ENCODE assay signal across 22 cellular contexts in the genomic region with DNA sequence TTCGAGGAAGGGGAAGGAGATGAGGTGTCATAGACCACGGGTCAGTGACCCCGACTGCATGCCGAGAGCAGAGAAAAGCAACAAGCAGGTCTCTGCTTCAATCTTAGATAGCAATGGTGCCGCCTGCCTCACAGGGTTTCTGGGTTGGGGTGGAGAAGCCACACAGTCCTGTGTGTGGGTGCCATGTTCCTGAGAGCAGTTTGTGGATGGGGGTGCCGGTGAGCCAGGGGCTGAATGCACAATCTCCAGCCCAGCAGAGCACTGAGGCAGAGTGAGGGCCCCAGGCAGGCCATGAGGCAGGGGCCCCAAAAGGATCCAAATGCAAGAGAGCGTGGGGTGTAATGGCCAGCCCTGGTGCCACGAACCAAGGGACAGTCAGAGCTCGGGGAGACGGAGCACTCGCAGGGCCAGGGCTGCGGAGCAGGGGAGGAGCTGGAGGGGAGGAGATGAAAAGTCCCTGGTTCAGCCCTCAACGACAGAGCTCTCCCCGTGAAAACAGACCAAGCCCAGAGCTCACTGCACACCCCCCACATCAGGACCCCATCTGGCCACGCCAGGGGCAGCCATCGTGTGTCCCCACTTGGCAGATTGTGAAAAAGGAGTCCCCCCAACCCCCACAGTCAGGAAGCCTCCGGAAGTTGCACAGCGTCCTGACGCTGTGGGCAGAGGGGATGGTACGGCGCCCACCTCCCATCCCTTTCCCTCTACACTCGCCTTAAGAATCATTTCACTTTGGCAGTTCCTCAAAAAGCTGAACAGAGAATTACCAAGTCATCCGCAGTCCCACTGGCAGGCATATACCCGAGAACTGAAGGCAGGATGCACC. TPM values are rescaled to one million over a fixed set of nuclear protein-coding genes. Genes with fewer than 3 reads are reported as not detected.
DNase-seq lines count a peak whose midpoint lies in the region; ATAC-seq and TF ChIP-seq lines count a peak whose summit lies in the region.
"Had no signal": no experiment of that assay in that cellular context is flagged by ENCODE, and none has a peak within 500 bp of the region (broad histone marks: within the 10 kb centered on the region; RNA-seq: fewer than 3 reads in every experiment).

No MANE protein-coding gene starts in this region.

- H3K36me3 ChIP-seq in left ventricle myocardium inferior (no peaks in the 10 kb centered on the region), heart right ventricle (no peaks in the 10 kb centered on the region), lower lobe of right lung (no peaks in the 10 kb centered on the region), upper lobe of right lung (no peaks in the 10 kb centered on the region)
- H3K36me3 ChIP-seq: MG63 had no signal

- H3K4me1 ChIP-seq in left ventricle myocardium inferior (no peaks in the 10 kb centered on the region), heart right ventricle (no peaks in the 10 kb centered on the region), lower lobe of right lung (peaks cover 5% of the 10 kb centered on the region), upper lobe of right lung (no peaks in the 10 kb centered on the region)

- intact Hi-C loops in left ventricle myocardium inferior (cut with micrococcal nuclease) (no loop called here), heart right ventricle (cut with DNase I) (no loop called here), lower lobe of right lung (cut with DNase I) (no loop called here), upper lobe of right lung (cut with DNase I) (no loop called here)

- 85 to 87% methylated on average over 24 of the region's 24 CpGs for WGBS in heart right ventricle, 2 donors

- ATAC-seq in heart right ventricle: no peak
- no peak for ATAC-seq in T-helper 17 cell
- no peak for ATAC-seq in lower lobe of right lung
- ATAC-seq in upper lobe of right lung: no peak
- ATAC-seq in activated CD4-positive, CD25-positive, alpha-beta regulatory T cell treated with anti-CD3 and anti-CD28 coated beads, Interleukin-2, amount 50 U/mL, for 24 hours: no peak

- H3K27me3 ChIP-seq in left ventricle myocardium inferior (ENCODE audit: low read depth) (peaks cover 38% of the 10 kb centered on the region), heart right ventricle (peaks cover 0 to 48% (median 16%) of the 10 kb centered on the region in 7 donors), lower lobe of right lung (ENCODE audit: low read depth) (peaks cover 3% of the 10 kb centered on the region), upper lobe of right lung (no peaks in the 10 kb centered on the region)
- H3K27me3 ChIP-seq: MG63 had no signal

- H3K4me3 ChIP-seq in left ventricle myocardium inferior (no peak overlapping the region), heart right ventricle (no peak overlapping the region), lower lobe of right lung (no peak overlapping the region), upper lobe of right lung (no peak overlapping the region)
- H3K4me3 ChIP-seq: MG63, SK-N-MC had no signal

- no peak overlapping the region for H3K4me3 Mint-ChIP-seq in T-helper 17 cell
- H3K4me3 Mint-ChIP-seq: CD4-positive, alpha-beta T cell; H9 had no signal

- DNase-seq in left ventricle myocardium inferior: peak; percentile 10
- DNase-seq in heart right ventricle: no peak
- DNase-seq in T-helper 17 cell: no peak
- DNase-seq in lower lobe of right lung: peak; percentile 27
- peak; percentile 57 for DNase-seq in upper lobe of right lung
- no peak for DNase-seq in amniotic stem cell (lab: John Stamatoyannopoulos, UW)
- DNase-seq in NCI-H446 treated with DMSO at 0.1 percent for 48 hours (lab: John Stamatoyannopoulos, UW): no peak
- DNase-seq: 8988T; CD4-positive, alpha-beta T cell; GDM1; H9; IMR-90; Karpas-422; MG63; NCI-H1417 treated with DMSO at 0.1 percent for 48 hours; NCI-H1930; NCI-H446; OCI-M1; Right ventricle myocardium superior had no signal

- H3K27ac ChIP-seq in left ventricle myocardium inferior (replicated peaks) (no peak overlapping the region), heart right ventricle (no peak overlapping the region), lower lobe of right lung (no peak overlapping the region), upper lobe of right lung (no peak overlapping the region)
- H3K27ac ChIP-seq: SK-N-MC had no signal

- TF ChIP-seq CTCF in left ventricle myocardium inferior (IDR thresholded peaks at IDR 0.05; ENCODE audit: borderline replicate concordance) (no peak), heart right ventricle (IDR thresholded peaks at IDR 0.05) (no peak), lower lobe of right lung (IDR thresholded peaks at IDR 0.05) (no peak), upper lobe of right lung (IDR thresholded peaks at IDR 0.05) (no peak)

- H3K36me3 Mint-ChIP-seq in T-helper 17 cell (ENCODE audit: low read depth): no peaks in the 10 kb centered on the region

- no peaks in the 10 kb centered on the region for H3K27me3 Mint-ChIP-seq in T-helper 17 cell

- H3K9me3 ChIP-seq in left ventricle myocardium inferior (replicated peaks) (no peaks in the 10 kb centered on the region), heart right ventricle (no peaks in the 10 kb centered on the region), T-helper 17 cell (ENCODE audit: control insufficient read depth, low read length, poor library complexity, severe bottlenecking) (no peaks in the 10 kb centered on the region), lower lobe of right lung (no peaks in the 10 kb centered on the region), upper lobe of right lung (no peaks in the 10 kb centered on the region)
- H3K9me3 ChIP-seq: MG63 had no signal

- H3K4me1 Mint-ChIP-seq in T-helper 17 cell: peaks cover 12% of the 10 kb centered on the region

- peak overlapping the region; percentile 8 for H3K27ac Mint-ChIP-seq in T-helper 17 cell
- H3K27ac Mint-ChIP-seq: CD4-positive, alpha-beta T cell had no signal

RNA-seq across cellular contexts. Expression of a gene that starts 19.9 kb away (rescaled TPM):
- total RNA-seq in left ventricle myocardium inferior (0.16 TPM), heart right ventricle (under 1 TPM in 7 of 10 donors, not detected in 3; 0.15 to 0.52 (median 0.33) TPM), T-helper 17 cell (10 to 100 TPM in 1 of 2 donors, 1 to 10 TPM in 1; 9.7 to 24.4 TPM), lower lobe of right lung (4.4 TPM), upper lobe of right lung (1.3 TPM)
- polyA plus RNA-seq in heart right ventricle: under 1 TPM; 0.17 to 0.22 TPM
- total RNA-seq: IMR-90 had no signal
- polyA plus RNA-seq: IMR-90 had no signal

RNA-seq across cellular contexts. Expression of a gene that starts 48.4 kb away (rescaled TPM):
- 39.5 TPM for total RNA-seq in left ventricle myocardium inferior
- 10 to 100 TPM; 36.7 to 53.0 (median 43.9) TPM for total RNA-seq in heart right ventricle
- polyA plus RNA-seq in heart right ventricle: 10 to 100 TPM; 22.6 to 23.8 TPM
- total RNA-seq in T-helper 17 cell: 10 to 100 TPM; 71.9 to 87.2 TPM
- total RNA-seq in lower lobe of right lung: 53.7 TPM
- total RNA-seq in upper lobe of right lung: 55.2 TPM

RNA-seq across cellular contexts. Expression of a gene that starts 50.0 kb away (rescaled TPM):
- total RNA-seq in left ventricle myocardium inferior: 0.41 TPM
- under 1 TPM in 2 of 10 donors, not detected in 8; 0.15 to 0.72 TPM for total RNA-seq in heart right ventricle
- under 1 TPM; 0.07 to 0.29 TPM for polyA plus RNA-seq in heart right ventricle
- total RNA-seq in T-helper 17 cell: under 1 TPM in 1 of 2 donors, not detected in 1; 0.99 TPM
- not detected for total RNA-seq in lower lobe of right lung
- not detected for total RNA-seq in upper lobe of right lung
- total RNA-seq: IMR-90 had no signal
- polyA plus RNA-seq: AG04450, IMR-90 had no signal

Comparison
In these comparisons a context has a peak if more than half of its experiments do, and no peak if none do; other contexts are left out.
1. DNase-seq: peak in left ventricle myocardium inferior (single experiment), lower lobe of right lung (single experiment) and upper lobe of right lung (single experiment); none in heart right ventricle (0 of 2), T-helper 17 cell (0 of 3), amniotic stem cell (single experiment) and NCI-H446 treated with DMSO at 0.1 percent for 48 hours (single experiment).